Comparison of ENCODE assay signal across 1 cellular context in the genomic region with DNA sequence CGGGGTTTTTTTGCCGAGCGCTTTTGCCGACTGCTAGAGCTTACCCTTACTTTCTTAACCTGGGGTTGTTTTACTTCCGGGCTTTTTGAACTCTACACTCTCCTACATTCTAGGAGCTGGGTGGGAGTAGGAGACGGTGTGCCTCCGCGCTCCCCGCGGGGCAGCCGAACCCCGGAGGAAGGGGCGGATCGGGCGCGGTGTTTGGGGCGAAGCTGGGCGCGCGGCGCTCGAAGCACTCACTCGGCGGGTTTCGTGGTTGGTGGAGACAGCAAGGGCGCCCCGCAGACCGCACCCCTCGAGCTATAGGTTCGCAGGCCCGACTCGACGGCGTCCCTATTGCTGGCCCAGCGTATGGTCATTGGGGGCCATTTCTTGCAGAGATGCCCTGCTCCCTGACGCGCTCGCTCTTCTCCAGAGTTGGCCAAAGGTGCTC.
TF ChIP-seq lines count a peak whose summit lies in the region.

No MANE protein-coding gene starts in this region.

TF ChIP-seq in K562, 482 proteins besides CTCF, POLR2A, EP300 and RAD21 (continued from another document):
- TF ChIP-seq KLF13 (tag; IDR thresholded peaks at IDR 0.05; ENCODE audit: borderline replicate concordance, low read depth) (0 out of 2 replicates have a peak, but pooled peaks have one; percentile 28), HMGN3 (IDR thresholded peaks at IDR 0.05; ENCODE audit: borderline replicate concordance, extremely low read depth, insufficient read length, low read depth, low read length) (peak; percentile 40), ZNF780A (CRISPR knock-in tag; IDR thresholded peaks at IDR 0.05) (no peak), HDAC6 (IDR thresholded peaks at IDR 0.05; ENCODE audit: low read depth, low read length) (no peak), ZNF764 (CRISPR knock-in tag; IDR thresholded peaks at IDR 0.05; ENCODE audit: low read depth) (no peak), ILF3 (IDR thresholded peaks at IDR 0.05; ENCODE audit: borderline replicate concordance) (no peak), TAL1 (IDR thresholded peaks at IDR 0.05) (no peak), ZNF436 (CRISPR knock-in tag; IDR thresholded peaks at IDR 0.05) (no peak), HLTF (IDR thresholded peaks at IDR 0.05) (no peak), NCOA6 (IDR thresholded peaks at IDR 0.05) (no peak), GATA2 (CRISPR knock-in tag; IDR thresholded peaks at IDR 0.05) (no peak), CBX5 (IDR thresholded peaks at IDR 0.05; ENCODE audit: borderline replicate concordance, low read depth) (no peak), SLC30A9 (CRISPR knock-in tag; IDR thresholded peaks at IDR 0.05) (no peak), ADNP (tag; IDR thresholded peaks at IDR 0.05) (no peak), ZNF586 (CRISPR knock-in tag; conservative IDR thresholded peaks at IDR 0.05) (no peak), TEAD4 (IDR thresholded peaks at IDR 0.05; ENCODE audit: low read length) (no peak), TEAD4 (CRISPR knock-in tag; IDR thresholded peaks at IDR 0.05; ENCODE audit: borderline replicate concordance) (no peak), NFXL1 (CRISPR knock-in tag; IDR thresholded peaks at IDR 0.05) (no peak), CBFA2T2 (conservative IDR thresholded peaks at IDR 0.05) (no peak), SPI1 (IDR thresholded peaks at IDR 0.05; ENCODE audit: borderline replicate concordance, low read depth, low read length) (no peak), ZC3H8 (IDR thresholded peaks at IDR 0.05) (no peak), ZNF217 (CRISPR knock-in tag; IDR thresholded peaks at IDR 0.05) (no peak)
- TF ChIP-seq, protein P1, sequence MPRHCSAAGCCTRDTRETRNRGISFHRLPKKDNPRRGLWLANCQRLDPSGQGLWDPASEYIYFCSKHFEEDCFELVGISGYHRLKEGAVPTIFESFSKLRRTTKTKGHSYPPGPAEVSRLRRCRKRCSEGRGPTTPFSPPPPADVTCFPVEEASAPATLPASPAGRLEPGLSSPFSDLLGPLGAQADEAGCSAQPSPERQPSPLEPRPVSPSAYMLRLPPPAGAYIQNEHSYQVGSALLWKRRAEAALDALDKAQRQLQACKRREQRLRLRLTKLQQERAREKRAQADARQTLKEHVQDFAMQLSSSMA (CRISPR knock-in tag; IDR thresholded peaks at IDR 0.05): no peak
- TF ChIP-seq, protein P2, sequence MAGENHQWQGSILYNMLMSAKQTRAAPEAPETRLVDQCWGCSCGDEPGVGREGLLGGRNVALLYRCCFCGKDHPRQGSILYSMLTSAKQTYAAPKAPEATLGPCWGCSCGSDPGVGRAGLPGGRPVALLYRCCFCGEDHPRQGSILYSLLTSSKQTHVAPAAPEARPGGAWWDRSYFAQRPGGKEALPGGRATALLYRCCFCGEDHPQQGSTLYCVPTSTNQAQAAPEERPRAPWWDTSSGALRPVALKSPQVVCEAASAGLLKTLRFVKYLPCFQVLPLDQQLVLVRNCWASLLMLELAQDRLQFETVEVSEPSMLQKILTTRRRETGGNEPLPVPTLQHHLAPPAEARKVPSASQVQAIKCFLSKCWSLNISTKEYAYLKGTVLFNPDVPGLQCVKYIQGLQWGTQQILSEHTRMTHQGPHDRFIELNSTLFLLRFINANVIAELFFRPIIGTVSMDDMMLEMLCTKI (IDR thresholded peaks at IDR 0.05; ENCODE audit: partially characterized antibody): no peak
- TF ChIP-seq, protein P3, sequence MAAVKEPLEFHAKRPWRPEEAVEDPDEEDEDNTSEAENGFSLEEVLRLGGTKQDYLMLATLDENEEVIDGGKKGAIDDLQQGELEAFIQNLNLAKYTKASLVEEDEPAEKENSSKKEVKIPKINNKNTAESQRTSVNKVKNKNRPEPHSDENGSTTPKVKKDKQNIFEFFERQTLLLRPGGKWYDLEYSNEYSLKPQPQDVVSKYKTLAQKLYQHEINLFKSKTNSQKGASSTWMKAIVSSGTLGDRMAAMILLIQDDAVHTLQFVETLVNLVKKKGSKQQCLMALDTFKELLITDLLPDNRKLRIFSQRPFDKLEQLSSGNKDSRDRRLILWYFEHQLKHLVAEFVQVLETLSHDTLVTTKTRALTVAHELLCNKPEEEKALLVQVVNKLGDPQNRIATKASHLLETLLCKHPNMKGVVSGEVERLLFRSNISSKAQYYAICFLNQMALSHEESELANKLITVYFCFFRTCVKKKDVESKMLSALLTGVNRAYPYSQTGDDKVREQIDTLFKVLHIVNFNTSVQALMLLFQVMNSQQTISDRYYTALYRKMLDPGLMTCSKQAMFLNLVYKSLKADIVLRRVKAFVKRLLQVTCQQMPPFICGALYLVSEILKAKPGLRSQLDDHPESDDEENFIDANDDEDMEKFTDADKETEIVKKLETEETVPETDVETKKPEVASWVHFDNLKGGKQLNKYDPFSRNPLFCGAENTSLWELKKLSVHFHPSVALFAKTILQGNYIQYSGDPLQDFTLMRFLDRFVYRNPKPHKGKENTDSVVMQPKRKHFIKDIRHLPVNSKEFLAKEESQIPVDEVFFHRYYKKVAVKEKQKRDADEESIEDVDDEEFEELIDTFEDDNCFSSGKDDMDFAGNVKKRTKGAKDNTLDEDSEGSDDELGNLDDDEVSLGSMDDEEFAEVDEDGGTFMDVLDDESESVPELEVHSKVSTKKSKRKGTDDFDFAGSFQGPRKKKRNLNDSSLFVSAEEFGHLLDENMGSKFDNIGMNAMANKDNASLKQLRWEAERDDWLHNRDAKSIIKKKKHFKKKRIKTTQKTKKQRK (IDR thresholded peaks at IDR 0.05; ENCODE audit: borderline replicate concordance, low read depth, low read length): no peak
- TF ChIP-seq, protein P4, sequence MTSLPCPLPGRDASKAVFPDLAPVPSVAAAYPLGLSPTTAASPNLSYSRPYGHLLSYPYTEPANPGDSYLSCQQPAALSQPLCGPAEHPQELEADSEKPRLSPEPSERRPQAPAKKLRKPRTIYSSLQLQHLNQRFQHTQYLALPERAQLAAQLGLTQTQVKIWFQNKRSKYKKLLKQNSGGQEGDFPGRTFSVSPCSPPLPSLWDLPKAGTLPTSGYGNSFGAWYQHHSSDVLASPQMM (CRISPR knock-in tag; IDR thresholded peaks at IDR 0.05): no peak
- TF ChIP-seq, protein P5, sequence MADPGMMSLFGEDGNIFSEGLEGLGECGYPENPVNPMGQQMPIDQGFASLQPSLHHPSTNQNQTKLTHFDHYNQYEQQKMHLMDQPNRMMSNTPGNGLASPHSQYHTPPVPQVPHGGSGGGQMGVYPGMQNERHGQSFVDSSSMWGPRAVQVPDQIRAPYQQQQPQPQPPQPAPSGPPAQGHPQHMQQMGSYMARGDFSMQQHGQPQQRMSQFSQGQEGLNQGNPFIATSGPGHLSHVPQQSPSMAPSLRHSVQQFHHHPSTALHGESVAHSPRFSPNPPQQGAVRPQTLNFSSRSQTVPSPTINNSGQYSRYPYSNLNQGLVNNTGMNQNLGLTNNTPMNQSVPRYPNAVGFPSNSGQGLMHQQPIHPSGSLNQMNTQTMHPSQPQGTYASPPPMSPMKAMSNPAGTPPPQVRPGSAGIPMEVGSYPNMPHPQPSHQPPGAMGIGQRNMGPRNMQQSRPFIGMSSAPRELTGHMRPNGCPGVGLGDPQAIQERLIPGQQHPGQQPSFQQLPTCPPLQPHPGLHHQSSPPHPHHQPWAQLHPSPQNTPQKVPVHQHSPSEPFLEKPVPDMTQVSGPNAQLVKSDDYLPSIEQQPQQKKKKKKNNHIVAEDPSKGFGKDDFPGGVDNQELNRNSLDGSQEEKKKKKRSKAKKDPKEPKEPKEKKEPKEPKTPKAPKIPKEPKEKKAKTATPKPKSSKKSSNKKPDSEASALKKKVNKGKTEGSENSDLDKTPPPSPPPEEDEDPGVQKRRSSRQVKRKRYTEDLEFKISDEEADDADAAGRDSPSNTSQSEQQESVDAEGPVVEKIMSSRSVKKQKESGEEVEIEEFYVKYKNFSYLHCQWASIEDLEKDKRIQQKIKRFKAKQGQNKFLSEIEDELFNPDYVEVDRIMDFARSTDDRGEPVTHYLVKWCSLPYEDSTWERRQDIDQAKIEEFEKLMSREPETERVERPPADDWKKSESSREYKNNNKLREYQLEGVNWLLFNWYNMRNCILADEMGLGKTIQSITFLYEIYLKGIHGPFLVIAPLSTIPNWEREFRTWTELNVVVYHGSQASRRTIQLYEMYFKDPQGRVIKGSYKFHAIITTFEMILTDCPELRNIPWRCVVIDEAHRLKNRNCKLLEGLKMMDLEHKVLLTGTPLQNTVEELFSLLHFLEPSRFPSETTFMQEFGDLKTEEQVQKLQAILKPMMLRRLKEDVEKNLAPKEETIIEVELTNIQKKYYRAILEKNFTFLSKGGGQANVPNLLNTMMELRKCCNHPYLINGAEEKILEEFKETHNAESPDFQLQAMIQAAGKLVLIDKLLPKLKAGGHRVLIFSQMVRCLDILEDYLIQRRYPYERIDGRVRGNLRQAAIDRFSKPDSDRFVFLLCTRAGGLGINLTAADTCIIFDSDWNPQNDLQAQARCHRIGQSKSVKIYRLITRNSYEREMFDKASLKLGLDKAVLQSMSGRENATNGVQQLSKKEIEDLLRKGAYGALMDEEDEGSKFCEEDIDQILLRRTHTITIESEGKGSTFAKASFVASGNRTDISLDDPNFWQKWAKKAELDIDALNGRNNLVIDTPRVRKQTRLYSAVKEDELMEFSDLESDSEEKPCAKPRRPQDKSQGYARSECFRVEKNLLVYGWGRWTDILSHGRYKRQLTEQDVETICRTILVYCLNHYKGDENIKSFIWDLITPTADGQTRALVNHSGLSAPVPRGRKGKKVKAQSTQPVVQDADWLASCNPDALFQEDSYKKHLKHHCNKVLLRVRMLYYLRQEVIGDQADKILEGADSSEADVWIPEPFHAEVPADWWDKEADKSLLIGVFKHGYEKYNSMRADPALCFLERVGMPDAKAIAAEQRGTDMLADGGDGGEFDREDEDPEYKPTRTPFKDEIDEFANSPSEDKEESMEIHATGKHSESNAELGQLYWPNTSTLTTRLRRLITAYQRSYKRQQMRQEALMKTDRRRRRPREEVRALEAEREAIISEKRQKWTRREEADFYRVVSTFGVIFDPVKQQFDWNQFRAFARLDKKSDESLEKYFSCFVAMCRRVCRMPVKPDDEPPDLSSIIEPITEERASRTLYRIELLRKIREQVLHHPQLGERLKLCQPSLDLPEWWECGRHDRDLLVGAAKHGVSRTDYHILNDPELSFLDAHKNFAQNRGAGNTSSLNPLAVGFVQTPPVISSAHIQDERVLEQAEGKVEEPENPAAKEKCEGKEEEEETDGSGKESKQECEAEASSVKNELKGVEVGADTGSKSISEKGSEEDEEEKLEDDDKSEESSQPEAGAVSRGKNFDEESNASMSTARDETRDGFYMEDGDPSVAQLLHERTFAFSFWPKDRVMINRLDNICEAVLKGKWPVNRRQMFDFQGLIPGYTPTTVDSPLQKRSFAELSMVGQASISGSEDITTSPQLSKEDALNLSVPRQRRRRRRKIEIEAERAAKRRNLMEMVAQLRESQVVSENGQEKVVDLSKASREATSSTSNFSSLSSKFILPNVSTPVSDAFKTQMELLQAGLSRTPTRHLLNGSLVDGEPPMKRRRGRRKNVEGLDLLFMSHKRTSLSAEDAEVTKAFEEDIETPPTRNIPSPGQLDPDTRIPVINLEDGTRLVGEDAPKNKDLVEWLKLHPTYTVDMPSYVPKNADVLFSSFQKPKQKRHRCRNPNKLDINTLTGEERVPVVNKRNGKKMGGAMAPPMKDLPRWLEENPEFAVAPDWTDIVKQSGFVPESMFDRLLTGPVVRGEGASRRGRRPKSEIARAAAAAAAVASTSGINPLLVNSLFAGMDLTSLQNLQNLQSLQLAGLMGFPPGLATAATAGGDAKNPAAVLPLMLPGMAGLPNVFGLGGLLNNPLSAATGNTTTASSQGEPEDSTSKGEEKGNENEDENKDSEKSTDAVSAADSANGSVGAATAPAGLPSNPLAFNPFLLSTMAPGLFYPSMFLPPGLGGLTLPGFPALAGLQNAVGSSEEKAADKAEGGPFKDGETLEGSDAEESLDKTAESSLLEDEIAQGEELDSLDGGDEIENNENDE (IDR thresholded peaks at IDR 0.05; ENCODE audit: low read depth, low read length): no peak
- TF ChIP-seq, protein P6, sequence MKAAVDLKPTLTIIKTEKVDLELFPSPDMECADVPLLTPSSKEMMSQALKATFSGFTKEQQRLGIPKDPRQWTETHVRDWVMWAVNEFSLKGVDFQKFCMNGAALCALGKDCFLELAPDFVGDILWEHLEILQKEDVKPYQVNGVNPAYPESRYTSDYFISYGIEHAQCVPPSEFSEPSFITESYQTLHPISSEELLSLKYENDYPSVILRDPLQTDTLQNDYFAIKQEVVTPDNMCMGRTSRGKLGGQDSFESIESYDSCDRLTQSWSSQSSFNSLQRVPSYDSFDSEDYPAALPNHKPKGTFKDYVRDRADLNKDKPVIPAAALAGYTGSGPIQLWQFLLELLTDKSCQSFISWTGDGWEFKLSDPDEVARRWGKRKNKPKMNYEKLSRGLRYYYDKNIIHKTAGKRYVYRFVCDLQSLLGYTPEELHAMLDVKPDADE (conservative IDR thresholded peaks at IDR 0.05; ENCODE audit: control insufficient read depth, low read depth, low read length): 0 out of 2 replicates have a peak, but pooled peaks have one; percentile 7
TF ChIP-seq in K562: peak in this region for 50.
